16 cellular contexts compared by ENCODE assay signal in the genomic region with DNA sequence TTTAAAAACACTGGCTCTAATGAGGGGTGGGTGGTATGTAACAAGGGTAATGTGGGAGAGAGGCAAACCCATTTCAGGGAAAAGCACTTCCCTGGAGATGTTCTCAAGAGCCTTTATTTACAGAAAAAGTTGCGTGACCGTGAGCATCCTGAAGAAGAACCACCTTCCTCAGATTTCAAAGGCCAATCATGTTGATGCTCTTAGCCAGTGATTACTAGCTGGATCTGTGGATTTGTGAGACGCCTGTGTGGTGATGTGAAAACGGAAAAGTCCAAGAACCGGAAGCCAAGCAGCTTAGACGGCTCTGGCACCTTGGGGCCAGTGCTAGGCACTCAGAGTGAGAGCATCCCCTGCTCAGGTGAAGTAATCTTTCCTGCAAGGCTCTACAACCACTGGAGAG. TPM values are rescaled to one million over a fixed set of nuclear protein-coding genes. Genes with fewer than 3 reads are reported as not detected.
A peak's percentile ranks its signal among the peaks of the same experiment; 100 is the strongest.
DNase-seq lines count a peak whose midpoint lies in the region; ATAC-seq and TF ChIP-seq lines count a peak whose summit lies in the region.
"Had no signal": no experiment of that assay in that cellular context is flagged by ENCODE, and none has a peak within 500 bp of the region (broad histone marks: within the 10 kb centered on the region; RNA-seq: fewer than 3 reads in every experiment).

No MANE protein-coding gene starts in this region.

- no peaks in the 10 kb centered on the region for H3K9me3 ChIP-seq in gastroesophageal sphincter
- H3K9me3 ChIP-seq: neutrophil had no signal

- WGBS in gastroesophageal sphincter (ENCODE audit: low coverage in 1 of 2), 2 donors: 70 to 80% methylated on average over 5 to 6 of the region's 6 CpGs

- ATAC-seq in gastroesophageal sphincter: no peak
- ATAC-seq: GM12878, sciatic nerve had no signal

- H3K4me1 ChIP-seq in gastroesophageal sphincter: no peaks in the 10 kb centered on the region

- H3K36me3 ChIP-seq in gastroesophageal sphincter: no peaks in the 10 kb centered on the region
- H3K36me3 ChIP-seq: neutrophil had no signal

- no peak for TF ChIP-seq CTCF in gastroesophageal sphincter (IDR thresholded peaks at IDR 0.05)

- no peak for TF ChIP-seq POLR2A in gastroesophageal sphincter (IDR thresholded peaks at IDR 0.05)

- H3K27ac ChIP-seq in gastroesophageal sphincter: peak overlapping the region in 2 of 4 donors; percentile 21 to 57
- H3K27ac ChIP-seq: neutrophil had no signal

- no peak for TF ChIP-seq EP300 in gastroesophageal sphincter (IDR thresholded peaks at IDR 0.05)

- DNase-seq in A172 (ENCODE audit: low spot score) (peak; percentile 59), HK-2 (ENCODE audit: unreplicated experiment) (peak; percentile 45), amniotic epithelial cell (ENCODE audit: low read depth) (peak; percentile 44), kidney glomerular epithelial cell (lab: John Stamatoyannopoulos, UW) (peak; percentile 82), NCI-H2029 treated with DMSO at 0.1 percent for 48 hours (lab: John Stamatoyannopoulos, UW) (no peak), mesenteric fat pad (ENCODE audit: low spot score) (no peak), GM19240 (ENCODE audit: insufficient read length, low spot score) (no peak)
- DNase-seq: activated CD4-positive, alpha-beta memory T cell treated with anti-CD3 and anti-CD28 coated beads, Interleukin-2, amount 10 ng/mL, durations not matched to agents 7 days and 5 days; activated naive CD8-positive, alpha-beta T cell treated with anti-CD3 and anti-CD28 coated beads, Interleukin-2, amount 10 ng/mL, durations not matched to agents 7 days and 5 days; activated T-cell treated with anti-CD3 and anti-CD28 coated beads, Interleukin-2, amount 50 U/mL, for 72 hours; NCI-H1105 treated with DMSO at 0.1 percent for 48 hours; SHP77 treated with DMSO at 0.1 percent for 48 hours had no signal

- H3K4me3 ChIP-seq in gastroesophageal sphincter: no peak overlapping the region
- H3K4me3 ChIP-seq: GM12878 had no signal

- H3K27me3 ChIP-seq in gastroesophageal sphincter: no peaks in the 10 kb centered on the region

RNA-seq across cellular contexts. Expression of gene UBASH3B, which starts 12.6 kb away (rescaled TPM):
- 4.0 and 6.9 TPM in 2 replicates for total RNA-seq in A172 (2014; rRNA removed; shearing (Covaris generic))
- 1 to 10 TPM; 1.8 to 6.6 (median 3.4) TPM for total RNA-seq in gastroesophageal sphincter
- 51.3 TPM for total RNA-seq in mesenteric fat pad

Comparison
In these comparisons a context has a peak if more than half of its experiments do, and no peak if none do; other contexts are left out.
1. DNase-seq: peak in A172 (single experiment), HK-2 (single experiment), amniotic epithelial cell (single experiment) and kidney glomerular epithelial cell (single experiment); none in NCI-H2029 treated with DMSO at 0.1 percent for 48 hours (single experiment), mesenteric fat pad (single experiment) and GM19240 (single experiment).